In genomic region chr19:15934332-15935078, GRCh38 we compare ENCODE assay signal across 9 cellular contexts. TPM values are rescaled to one million over a fixed set of nuclear protein-coding genes. Genes with fewer than 3 reads are reported as not detected.
DNase-seq lines count a peak whose midpoint lies in the region; ATAC-seq, FAIRE-seq and TF ChIP-seq lines count a peak whose summit lies in the region.
"Had no signal": no experiment of that assay in that cellular context is flagged by ENCODE, and none has a peak within 500 bp of the region (broad histone marks: within the 10 kb centered on the region; RNA-seq: fewer than 3 reads in every experiment).

Gene CYP4F11 (minus strand): TSS chr19:15934529. CDS start chr19:15934408, 121 bp downstream.

- DNase-seq in CMK (ENCODE audit: low read depth) (peak; percentile 26), NAMALWA (ENCODE audit: low spot score) (peak; percentile 56), mammary epithelial cell (peak; percentile 84), midbrain (lab: John Stamatoyannopoulos, UW) (peak; percentile 63), SIG-M5 (lab: John Stamatoyannopoulos, UW) (no peak), GM12892 (ENCODE audit: insufficient read length) (no peak)
- DNase-seq in effector CD8-positive, alpha-beta T cell (lab: John Stamatoyannopoulos, UW) = no peak
- DNase-seq: effector memory CD8-positive, alpha-beta T cell had no signal

- peak within 1 kb of the TSS; percentile 78 for H2AFZ ChIP-seq in mammary epithelial cell (ENCODE audit: low read depth, low read length)

- intact Hi-C loops in mammary epithelial cell (cut with micrococcal nuclease) = no loop called here

- no peak for TF ChIP-seq CTCF in mammary epithelial cell (conservative IDR thresholded peaks at IDR 0.05 in 1 of 2, IDR thresholded peaks at IDR 0.05 in 1 of 2; ENCODE audit: extremely low read depth in 1 of 2, insufficient read depth in 1 of 2, low read depth in 1 of 2, low read length in 2 of 2)

- peak within 1 kb of the TSS; percentile 20 to 29 (median 22) for H3K4me3 ChIP-seq in mammary epithelial cell (replicated peaks in 1 of 3; ENCODE audit: insufficient read depth in 1 of 3, low read depth in 2 of 3, low read length in 3 of 3)

- no peaks in the 10 kb centered on the region for H3K79me2 ChIP-seq in mammary epithelial cell (ENCODE audit: insufficient read depth, low read length)

- BruUV-seq in mammary epithelial cell (replicated peaks; lab: Mats Ljungman, UMichigan) = no TSS peak

- peaks cover 15% of the 10 kb centered on the region for H3K4me1 ChIP-seq in mammary epithelial cell (ENCODE audit: insufficient read depth, low read length)

- CTCF ChIA-PET in mammary epithelial cell (lab: Charles Lee; ENCODE audit: low non-redundant PET) = interaction anchor here (0.7 kb wide), 1 partner anchor 1853 kb away, joined by 5 read pairs; no protein-coding TSS in a partner anchor

- TF ChIP-seq POLR2A in GM12892 (IDR thresholded peaks at IDR 0.05; ENCODE audit: low read depth, low read length) = no peak

- H3K27me3 ChIP-seq in mammary epithelial cell (ENCODE audit: insufficient read depth, low read length) = no peaks in the 10 kb centered on the region

- no peaks in the 10 kb centered on the region for H3K9me3 ChIP-seq in mammary epithelial cell (replicated peaks; ENCODE audit: insufficient read depth, low read length)

- H3K9ac ChIP-seq in mammary epithelial cell (ENCODE audit: insufficient read depth, low read length) = no peak within 1 kb of the TSS

- H3K27ac ChIP-seq in mammary epithelial cell (ENCODE audit: insufficient read depth, low read depth, low read length) = peak within 1 kb of the TSS; percentile 43

- H3K4me2 ChIP-seq in mammary epithelial cell (ENCODE audit: insufficient read depth, low read depth, low read length) = peak within 1 kb of the TSS; percentile 63

- H3K36me3 ChIP-seq in mammary epithelial cell (ENCODE audit: insufficient read depth, low read length) = no peaks in the 10 kb centered on the region

- in situ Hi-C loops in mammary epithelial cell (cut with MboI; ENCODE audit: low sequenced_read_pairs in 2 of 2) = no loop called here

- FAIRE-seq in GM12892 (lab: Jason Lieb, UNC) = no peak

- dilution Hi-C loops in mammary epithelial cell (cut with HindIII; ENCODE audit: low sequenced_read_pairs) = loop anchor here (5.0 kb wide), 1 partner anchor 82 kb away; no protein-coding TSS in a partner anchor

- H4K20me1 ChIP-seq in mammary epithelial cell (ENCODE audit: insufficient read depth, low read length) = no peaks in the 10 kb centered on the region

- ATAC-seq in GM19463 (IDR thresholded peaks at IDR 0.05; ENCODE audit: unreplicated experiment) = no peak
- ATAC-seq: effector memory CD8-positive, alpha-beta T cell had no signal

- WGBS in mammary epithelial cell (ENCODE audit: low coverage, missing lambda C conversion rate) = 13% methylated on average over 10 of the region's 10 CpGs

RNA-seq across cellular contexts. Expression of gene CYP4F11, which starts in this region (rescaled TPM):
- total RNA-seq in mammary epithelial cell = 10 to 100 TPM in 1 of 2 donors, 1 to 10 TPM in 1; 9.2 to 25.6 TPM
- 9.1 TPM for polyA plus RNA-seq in mammary epithelial cell
- 7.6 TPM for polyA minus RNA-seq in mammary epithelial cell
- not detected for polyA plus RNA-seq in GM12892 (2012; ENCODE audit: missing spikeins)

Comparison
In these comparisons a context has a peak if more than half of its experiments do, and no peak if none do; other contexts are left out.
1. DNase-seq: peak in CMK (single experiment), NAMALWA (single experiment), mammary epithelial cell (single experiment) and midbrain (single experiment); none in SIG-M5 (single experiment), GM12892 (single experiment) and effector CD8-positive, alpha-beta T cell (single experiment).